Comparison of ENCODE assay signal across 33 cellular contexts in genomic region chr18:51765712-51766360, GRCh38.
DNase-seq lines count a peak whose midpoint lies in the region; ATAC-seq, FAIRE-seq and TF ChIP-seq lines count a peak whose summit lies in the region.
"Had no signal": no experiment of that assay in that cellular context is flagged by ENCODE, and none has a peak within 500 bp of the region (broad histone marks: within the 10 kb centered on the region; RNA-seq: fewer than 3 reads in every experiment).

No MANE protein-coding gene starts in this region.

- H3K9me3 ChIP-seq in mucosa of descending colon = no peaks in the 10 kb centered on the region
- H3K9me3 ChIP-seq: Caco-2, left lung, right atrium auricular region, SJCRH30, suprapubic skin, upper lobe of right lung had no signal

- no peaks in the 10 kb centered on the region for H3K36me3 ChIP-seq in mucosa of descending colon (ENCODE audit: low read depth)
- H3K36me3 ChIP-seq: left lung, neural progenitor cell, right atrium auricular region, SJCRH30, suprapubic skin, upper lobe of right lung had no signal

- H3K4me3 ChIP-seq in mucosa of descending colon = no peak overlapping the region
- H3K4me3 ChIP-seq: left lung, neural progenitor cell, right atrium auricular region, SJCRH30, suprapubic skin, upper lobe of right lung had no signal

- intact Hi-C loops in mucosa of descending colon (cut with DNase I, micrococcal nuclease) = no loop called here

- TF ChIP-seq CTCF in mucosa of descending colon (IDR thresholded peaks at IDR 0.05) = no peak

- ATAC-seq in GM18517 (IDR thresholded peaks at IDR 0.05; ENCODE audit: unreplicated experiment) (peak; percentile 69), GM21526 (IDR thresholded peaks at IDR 0.05; ENCODE audit: low FRiP score, unreplicated experiment) (peak; percentile 47), HG03565 (IDR thresholded peaks at IDR 0.05; ENCODE audit: unreplicated experiment) (peak; percentile 74), mucosa of descending colon (no peak)
- ATAC-seq: activated CD4-positive, alpha-beta T cell treated with anti-CD3 and anti-CD28 coated beads for 36 hours; activated CD8-positive, alpha-beta T cell treated with anti-CD3 and anti-CD28 coated beads for 36 hours; HCT116; left lung; upper lobe of right lung had no signal

- DNase-seq in DMS 273 treated with DMSO at 0.1 percent for 48 hours (lab: John Stamatoyannopoulos, UW) = peak; percentile 10
- DNase-seq in HTR-8/SVneo (ENCODE audit: insufficient read length, low spot score) = no peak
- no peak for DNase-seq in NCI-H1694 treated with DMSO at 0.1 percent for 48 hours (lab: John Stamatoyannopoulos, UW)
- no peak for DNase-seq in mucosa of descending colon
- DNase-seq in DMS79 treated with DMSO at 0.1 percent for 48 hours (lab: John Stamatoyannopoulos, UW) = no peak
- DNase-seq: 8988T; activated CD4-positive, alpha-beta T cell treated with anti-CD3 and anti-CD28 coated beads for 36 hours; activated CD8-positive, alpha-beta T cell treated with anti-CD3 and anti-CD28 coated beads for 36 hours; activated naive CD4-positive, alpha-beta T cell treated with anti-CD3 and anti-CD28 coated beads for 36 hours; Caco-2; DMS79; GDM1; head of caudate nucleus; islet precursor cell; left lung; mesenchymal stem cell; MM.1S; NCI-H1417; NCI-H2081; NCI-H774; posterior cingulate gyrus; SJCRH30; small intestine; stimulated activated naive CD4-positive, alpha-beta T cell; SW 1271; upper lobe of right lung had no signal

- FAIRE-seq in HTR-8/SVneo (lab: Jason Lieb, UNC) = no peak
- FAIRE-seq: small intestine had no signal

- no peaks in the 10 kb centered on the region for H3K4me1 ChIP-seq in mucosa of descending colon (ENCODE audit: low read depth)
- H3K4me1 ChIP-seq: Caco-2, left lung, neural progenitor cell, right atrium auricular region, SJCRH30, suprapubic skin, upper lobe of right lung had no signal
